In the genomic region with DNA sequence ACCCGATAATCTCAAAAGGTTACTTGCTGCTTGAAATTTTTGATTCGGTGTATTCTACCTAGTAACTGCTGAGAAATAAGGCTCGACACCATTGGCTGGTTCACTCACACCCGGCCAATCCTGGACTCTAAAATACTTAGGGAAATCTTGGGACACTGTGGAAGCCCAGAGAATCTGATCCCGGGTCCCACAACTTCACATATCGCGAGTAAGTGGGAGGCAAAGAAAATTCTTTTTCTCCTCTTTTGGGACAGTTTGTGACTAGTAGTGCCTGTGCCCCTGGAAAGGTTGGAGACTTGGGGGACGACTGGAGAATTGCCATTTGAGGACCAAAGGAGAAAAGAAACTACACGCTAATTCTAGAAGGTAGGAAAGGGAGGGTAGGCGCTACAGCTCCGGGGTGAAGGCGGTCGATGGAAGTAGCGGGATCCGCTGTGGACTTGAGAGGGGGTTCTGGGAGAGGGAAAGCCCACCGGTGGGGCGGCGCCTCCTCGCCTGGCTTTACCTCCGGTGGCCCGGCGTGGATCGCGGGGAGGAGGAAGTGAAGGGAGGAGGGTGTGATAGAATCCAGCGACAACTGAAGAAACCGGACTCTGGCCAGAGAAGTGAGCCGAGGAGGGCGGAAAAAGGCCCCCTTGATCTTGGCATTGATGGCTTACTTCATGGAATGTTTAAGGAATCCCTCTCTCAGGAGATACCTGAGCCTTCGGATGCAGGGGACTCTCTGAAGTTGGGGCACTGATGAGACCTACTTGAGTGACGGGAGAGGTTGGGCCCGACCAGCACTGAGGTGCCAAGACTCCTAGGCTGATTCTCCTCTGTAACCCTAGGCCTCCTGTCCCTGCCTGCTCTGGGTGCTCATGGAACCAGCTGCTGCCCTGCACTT, we compare ENCODE assay signal across 8 cellular contexts. TPM values are rescaled to one million over a fixed set of nuclear protein-coding genes. Genes with fewer than 3 reads are reported as not detected.
DNase-seq lines count a peak whose midpoint lies in the region; ATAC-seq, FAIRE-seq and TF ChIP-seq lines count a peak whose summit lies in the region.

No MANE protein-coding gene starts in this region.

- peak overlapping the region; percentile 62 to 86 (median 74) for H3K27ac ChIP-seq in BLaER1 treated with 17β-estradiol and CSF1 and Interleukin-3, amounts not matched to agents 10 nM and 100 nM
- peak overlapping the region; percentile 85 to 87 for H3K27ac ChIP-seq in coronary artery
- peak overlapping the region; percentile 86 to 99 for H3K27ac ChIP-seq in kidney (ENCODE audit: low read depth in 2 of 2, low read length in 2 of 2)
- peak overlapping the region; percentile 78 to 94 (median 90) for H3K27ac ChIP-seq in spleen

- DNase-seq in NCI-H446 (lab: John Stamatoyannopoulos, UW) = peak; percentile 75 to 88
- DNase-seq in activated CD4-positive, CD25-positive, alpha-beta regulatory T cell treated with anti-CD3 and anti-CD28 coated beads, Interleukin-2, amount 50 U/mL, for 16 hours (ENCODE audit: low read depth, low spot score) = peak; percentile 10
- DNase-seq in coronary artery (ENCODE audit: low spot score) = peak; percentile 88
- peak; percentile 78 for DNase-seq in kidney
- DNase-seq in spleen = peak; percentile 89

- FAIRE-seq in kidney (lab: Jason Lieb, UNC) = peak; percentile 91

- H4K20me1 ChIP-seq in BLaER1 treated with 17β-estradiol and CSF1 and Interleukin-3, amounts not matched to agents 10 nM and 100 nM = no peaks in the 10 kb centered on the region

- peaks cover 29 to 32% (median 30%) of the 10 kb centered on the region in 11 experiments for H3K9me3 ChIP-seq in BLaER1 treated with 17β-estradiol and CSF1 and Interleukin-3, amounts not matched to agents 10 nM and 100 nM (replicated peaks in 1 of 11)
- H3K9me3 ChIP-seq in kidney (ENCODE audit: control insufficient read depth in 1 of 2, low read length in 2 of 2) (no peaks in the 10 kb centered on the region), spleen (peaks cover 0 to 29% (median 22%) of the 10 kb centered on the region in 8 donors)

- peaks cover 11 to 47% (median 30%) of the 10 kb centered on the region in 11 experiments for H3K36me3 ChIP-seq in BLaER1 treated with 17β-estradiol and CSF1 and Interleukin-3, amounts not matched to agents 10 nM and 100 nM
- H3K36me3 ChIP-seq in kidney (ENCODE audit: control insufficient read depth in 1 of 2, insufficient read depth in 2 of 2, low read length in 2 of 2) (no peaks in the 10 kb centered on the region), spleen (peaks cover 0 to 25% (median 0%) of the 10 kb centered on the region in 6 donors)

- peak; percentile 86 for ATAC-seq in HG03280 (IDR thresholded peaks at IDR 0.05; ENCODE audit: unreplicated experiment)

- 0 to 3% (median 1%) methylated on average over 30 to 31 of the region's 31 CpGs for whole genome bisulfite sequencing in spleen, 5 donors

- H3K9ac ChIP-seq in BLaER1 treated with 17β-estradiol and CSF1 and Interleukin-3, amounts not matched to agents 10 nM and 100 nM = peak overlapping the region; percentile 77 to 88 (median 84)
- H3K9ac ChIP-seq in kidney (ENCODE audit: low read length in 2 of 2) = peak overlapping the region; percentile 90 to 98

- TF ChIP-seq CTCF in coronary artery (IDR thresholded peaks at IDR 0.05) (no peak), kidney (IDR thresholded peaks at IDR 0.05; ENCODE audit: borderline replicate concordance, extremely low read depth, insufficient read depth) (no peak), spleen (IDR thresholded peaks at IDR 0.05 in 8 of 11, conservative IDR thresholded peaks at IDR 0.05 in 3 of 11) (no peak)

- peak overlapping the region; percentile 69 to 93 (median 87) for H3K4me2 ChIP-seq in BLaER1 treated with 17β-estradiol and CSF1 and Interleukin-3, amounts not matched to agents 10 nM and 100 nM

- TF ChIP-seq POLR2A in GM19193 (IDR thresholded peaks at IDR 0.05; ENCODE audit: extremely low read depth, insufficient read depth, insufficient read length) = peak; percentile 13
- peak in 1 of 3 donors; percentile 40 for TF ChIP-seq POLR2A in spleen (IDR thresholded peaks at IDR 0.05)

- H3K4me1 ChIP-seq in BLaER1 treated with 17β-estradiol and CSF1 and Interleukin-3, amounts not matched to agents 10 nM and 100 nM = peaks cover 16 to 54% (median 22%) of the 10 kb centered on the region in 10 experiments
- H3K4me1 ChIP-seq in kidney (ENCODE audit: control insufficient read depth in 1 of 2, insufficient read depth in 1 of 2, low read depth in 1 of 2, low read length in 2 of 2) = peaks cover 0 to 6% of the 10 kb centered on the region in 2 donors
- H3K4me1 ChIP-seq in spleen = peaks cover 20 to 53% (median 38%) of the 10 kb centered on the region in 6 donors

- intact Hi-C loops in kidney (cut with DNase I) = no loop called here
- intact Hi-C loops in spleen (cut with DNase I; ENCODE audit: low total_unique reads) = no loop called here

- H3K27me3 ChIP-seq in BLaER1 treated with 17β-estradiol and CSF1 and Interleukin-3, amounts not matched to agents 10 nM and 100 nM = no peaks in the 10 kb centered on the region
- no peaks in the 10 kb centered on the region for H3K27me3 ChIP-seq in spleen (replicated peaks in 1 of 7)

- H3K4me3 ChIP-seq in BLaER1 treated with 17β-estradiol and CSF1 and Interleukin-3, amounts not matched to agents 10 nM and 100 nM = peak overlapping the region; percentile 74 to 84 (median 78)
- H3K4me3 ChIP-seq in coronary artery = peak overlapping the region; percentile 78
- H3K4me3 ChIP-seq in kidney (ENCODE audit: low read length in 2 of 2) = peak overlapping the region; percentile 85 to 86
- peak overlapping the region; percentile 56 to 94 (median 68) for H3K4me3 ChIP-seq in spleen

RNA-seq across cellular contexts. Expression of a gene that starts 18.8 kb away (rescaled TPM):
- 20.3 TPM for total RNA-seq in kidney
- 7.9 TPM for polyA plus RNA-seq in kidney (ENCODE audit: insufficient read depth, low read depth, low replicate concordance)
- total RNA-seq in spleen = 100 to 1,000 TPM in 2 of 7 donors, 10 to 100 TPM in 5; 82.8 to 128 (median 89.5) TPM
- 10 to 100 TPM; 20.0 to 26.8 (median 22.3) TPM for polyA plus RNA-seq in spleen

RNA-seq across cellular contexts. Expression of a gene that starts 19.4 kb away (rescaled TPM):
- total RNA-seq in kidney = 23.1 TPM
- 13.8 TPM for polyA plus RNA-seq in kidney (ENCODE audit: insufficient read depth, low read depth, low replicate concordance)
- 100 to 1,000 TPM in 6 of 7 donors, 10 to 100 TPM in 1; 90.1 to 142 (median 109) TPM for total RNA-seq in spleen
- 10 to 100 TPM; 25.1 to 40.4 (median 34.1) TPM for polyA plus RNA-seq in spleen

RNA-seq across cellular contexts. Expression of a gene that starts 36.3 kb away (rescaled TPM):
- total RNA-seq in kidney (19.1 TPM), spleen (10 to 100 TPM; 31.7 to 50.8 (median 41.4) TPM)
- polyA plus RNA-seq in kidney (ENCODE audit: insufficient read depth, low read depth, low replicate concordance) (15.6 TPM), spleen (10 to 100 TPM; 17.0 to 31.4 (median 29.8) TPM)

RNA-seq across cellular contexts. Expression of a gene that starts 38.6 kb away (rescaled TPM):
- total RNA-seq in kidney = 19.9 TPM
- 8.9 TPM for polyA plus RNA-seq in kidney (ENCODE audit: insufficient read depth, low read depth, low replicate concordance)
- total RNA-seq in spleen = 10 to 100 TPM; 21.1 to 41.0 (median 38.1) TPM
- 10 to 100 TPM; 13.3 to 15.9 (median 15.0) TPM for polyA plus RNA-seq in spleen

RNA-seq across cellular contexts. Expression of a gene that starts 56.5 kb away (rescaled TPM):
- total RNA-seq in kidney = 21.5 TPM
- polyA plus RNA-seq in kidney (ENCODE audit: insufficient read depth, low read depth, low replicate concordance) = 26.0 TPM
- 100 to 1,000 TPM in 6 of 7 donors, 10 to 100 TPM in 1; 78.9 to 157 (median 136) TPM for total RNA-seq in spleen
- 10 to 100 TPM; 41.0 to 52.6 (median 42.4) TPM for polyA plus RNA-seq in spleen

Comparison
In these comparisons a context has a peak if more than half of its experiments do, and no peak if none do; other contexts are left out.
1. Peak in every context shown above with its lines: DNase-seq, ATAC-seq, H3K4me3 ChIP-seq and H3K27ac ChIP-seq.
2. DNase-seq: peak in every context shown above with its lines; median percentile 89 in spleen; 88 in coronary artery; 82 in NCI-H446; 78 in kidney; 10 in activated CD4-positive, CD25-positive, alpha-beta regulatory T cell treated with anti-CD3 and anti-CD28 coated beads, Interleukin-2, amount 50 U/mL, for 16 hours.